Comparison of ENCODE assay signal across 1 cellular context in genomic region chr17:28346199-28346580, GRCh38.
TF ChIP-seq lines count a peak whose summit lies in the region.

No MANE protein-coding gene starts in this region.

TF ChIP-seq in SK-N-SH, 30 proteins besides CTCF, POLR2A, EP300 and RAD21 (continued from another document):
- TF ChIP-seq TCF12 (IDR thresholded peaks at IDR 0.05) = no peak
- no peak for TF ChIP-seq USF1 (IDR thresholded peaks at IDR 0.05; ENCODE audit: borderline replicate concordance, low read depth)
- TF ChIP-seq NFIC (IDR thresholded peaks at IDR 0.05; ENCODE audit: borderline replicate concordance) = no peak
- TF ChIP-seq TAF1 (IDR thresholded peaks at IDR 0.05; ENCODE audit: borderline replicate concordance, low read depth, low read length) = no peak
- TF ChIP-seq ZBTB33 (IDR thresholded peaks at IDR 0.05; ENCODE audit: borderline replicate concordance, low read depth) = no peak
- no peak for TF ChIP-seq MAX (IDR thresholded peaks at IDR 0.05; ENCODE audit: low read depth)
- no peak for TF ChIP-seq SMC3 (IDR thresholded peaks at IDR 0.05; ENCODE audit: low read depth, low read length)
- TF ChIP-seq FOXM1 (IDR thresholded peaks at IDR 0.05; ENCODE audit: low read depth) = no peak
